Comparison of ENCODE assay signal across 10 cellular contexts in the genomic region with DNA sequence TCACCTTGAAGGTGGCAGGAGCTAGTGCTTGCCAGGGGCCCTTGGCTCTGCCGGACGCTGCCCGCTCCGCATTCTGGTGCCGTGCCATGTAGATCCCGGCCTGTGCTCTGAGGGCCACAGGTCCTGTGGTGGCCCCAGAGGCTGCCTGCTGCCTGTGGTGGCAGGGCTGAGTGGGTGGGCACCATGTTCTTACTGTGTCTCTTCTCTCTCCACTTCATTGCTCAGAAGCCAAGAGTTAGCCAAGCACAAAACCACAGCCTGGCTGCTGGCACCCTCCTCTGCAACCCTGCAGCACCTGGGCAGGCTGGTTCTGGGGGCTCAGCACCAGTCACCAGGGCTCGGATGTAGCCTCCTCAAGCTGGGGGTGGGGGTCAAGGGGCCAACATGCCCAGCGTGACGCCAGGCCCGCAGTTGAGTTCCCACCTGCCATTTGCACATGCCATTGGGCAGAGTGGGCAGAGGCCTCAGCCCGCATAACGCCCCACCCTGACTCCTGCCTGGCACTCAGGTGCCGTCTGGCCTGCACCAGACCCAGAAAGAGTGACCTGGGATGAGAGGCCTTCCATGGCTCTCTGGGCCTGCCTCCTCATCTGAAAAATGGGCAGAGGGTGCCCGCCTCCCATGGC. TPM values are rescaled to one million over a fixed set of nuclear protein-coding genes. Genes with fewer than 3 reads are reported as not detected.
DNase-seq lines count a peak whose midpoint lies in the region; ATAC-seq and TF ChIP-seq lines count a peak whose summit lies in the region.
"Had no signal": no experiment of that assay in that cellular context is flagged by ENCODE, and none has a peak within 500 bp of the region (broad histone marks: within the 10 kb centered on the region; RNA-seq: fewer than 3 reads in every experiment).

No MANE protein-coding gene starts in this region.

- H3K4me1 Mint-ChIP-seq in activated CD4-positive, alpha-beta T cell treated with anti-CD3 and anti-CD28 coated beads, Interleukin-2, amount 10 ng/mL, durations not matched to agents 24 days and 14 days, result peaks cover 19% of the 10 kb centered on the region

- H3K36me3 Mint-ChIP-seq in activated CD4-positive, alpha-beta T cell treated with anti-CD3 and anti-CD28 coated beads, Interleukin-2, amount 10 ng/mL, durations not matched to agents 24 days and 14 days (ENCODE audit: low read depth), result no peaks in the 10 kb centered on the region

- no CpG with 5 or more reads among the region's 14 CpGs for WGBS in right lobe of liver (ENCODE audit: insufficient coverage, low coverage, low lambda C conversion rate, missing lambda C conversion rate)

- TF ChIP-seq CTCF in RWPE1 (conservative IDR thresholded peaks at IDR 0.05; ENCODE audit: low read depth), result no peak
- no peak for TF ChIP-seq CTCF in right lobe of liver (IDR thresholded peaks at IDR 0.05)
- TF ChIP-seq CTCF in vagina (IDR thresholded peaks at IDR 0.05), result no peak

- H3K27me3 ChIP-seq in right lobe of liver (no peaks in the 10 kb centered on the region), vagina (no peaks in the 10 kb centered on the region)

- H3K4me3 Mint-ChIP-seq in activated CD4-positive, alpha-beta T cell treated with anti-CD3 and anti-CD28 coated beads, Interleukin-2, amount 10 ng/mL, durations not matched to agents 24 days and 14 days, result no peak overlapping the region
- H3K4me3 Mint-ChIP-seq: activated T-cell treated with anti-CD3 and anti-CD28 coated beads, Interleukin-2, amount 50 U/mL, for 4 hours had no signal

- ATAC-seq in right lobe of liver (no peak), HG02610 (IDR thresholded peaks at IDR 0.05; ENCODE audit: unreplicated experiment) (no peak), GM21390 (IDR thresholded peaks at IDR 0.05; ENCODE audit: unreplicated experiment) (no peak)
- ATAC-seq: activated T-cell treated with anti-CD3 and anti-CD28 coated beads, Interleukin-2, amount 50 U/mL, for 4 hours had no signal

- no peak for DNase-seq in activated CD4-positive, alpha-beta T cell treated with anti-CD3 and anti-CD28 coated beads, Interleukin-2, amount 10 ng/mL, durations not matched to agents 24 days and 14 days
- no peak for DNase-seq in activated CD4-positive, alpha-beta T cell treated with anti-CD3 and anti-CD28 coated beads for 1 hour
- DNase-seq in RWPE1 (ENCODE audit: low spot score), result no peak
- no peak for DNase-seq in right lobe of liver
- no peak for DNase-seq in vagina (ENCODE audit: extremely low spot score in 2 of 2)
- DNase-seq in effector CD4-positive, alpha-beta T cell, result no peak
- DNase-seq: activated T-cell treated with anti-CD3 and anti-CD28 coated beads, Interleukin-2, amount 50 U/mL, for 4 hours had no signal

- H3K4me1 ChIP-seq in right lobe of liver, result peaks cover 0 to 68% (median 46%) of the 10 kb centered on the region in 4 donors
- H3K4me1 ChIP-seq in vagina, result peaks cover 100% of the 10 kb centered on the region

- H3K9me3 Mint-ChIP-seq in activated CD4-positive, alpha-beta T cell treated with anti-CD3 and anti-CD28 coated beads, Interleukin-2, amount 10 ng/mL, durations not matched to agents 24 days and 14 days, result no peaks in the 10 kb centered on the region
- H3K9me3 Mint-ChIP-seq: activated T-cell treated with anti-CD3 and anti-CD28 coated beads, Interleukin-2, amount 50 U/mL, for 4 hours had no signal

- no peaks in the 10 kb centered on the region for H3K27me3 Mint-ChIP-seq in activated CD4-positive, alpha-beta T cell treated with anti-CD3 and anti-CD28 coated beads, Interleukin-2, amount 10 ng/mL, durations not matched to agents 24 days and 14 days

- intact Hi-C loops in activated CD4-positive, alpha-beta T cell treated with anti-CD3 and anti-CD28 coated beads, Interleukin-2, amount 10 ng/mL, durations not matched to agents 24 days and 14 days (cut with micrococcal nuclease), result no loop called here
- intact Hi-C loops in right lobe of liver (cut with DNase I), result loop anchor here in 1 of 2 donors (10.0 kb wide), 1 partner anchor 110 kb away; no protein-coding TSS in a partner anchor
- intact Hi-C loops in vagina (cut with DNase I), result loop anchor here (5.0 kb wide), 1 partner anchor 62 kb away; no protein-coding TSS in a partner anchor

- H3K4me3 ChIP-seq in right lobe of liver (no peak overlapping the region), vagina (no peak overlapping the region)
- H3K4me3 ChIP-seq: mucosa of descending colon had no signal

- POLR2A ChIA-PET in RWPE1 (lab: Yijun Ruan, JAX; ENCODE audit: low non-redundant PET), result no interaction called here

- peak overlapping the region; percentile 38 for H3K27ac Mint-ChIP-seq in activated CD4-positive, alpha-beta T cell treated with anti-CD3 and anti-CD28 coated beads, Interleukin-2, amount 10 ng/mL, durations not matched to agents 24 days and 14 days

- CTCF ChIA-PET in RWPE1 (lab: Yijun Ruan, JAX), result interaction anchor here (1.2 kb wide), 1 partner anchor 18 kb away, joined by 3 read pairs; no protein-coding TSS in a partner anchor

- peak overlapping the region; percentile 92 for H3K27ac ChIP-seq in RWPE1
- peak overlapping the region in 2 of 3 donors; percentile 34 to 47 for H3K27ac ChIP-seq in right lobe of liver
- H3K27ac ChIP-seq in vagina, result peak overlapping the region; percentile 59

- TF ChIP-seq POLR2A in right lobe of liver (IDR thresholded peaks at IDR 0.05), result no peak
- no peak for TF ChIP-seq POLR2A in vagina (IDR thresholded peaks at IDR 0.05)

- no peaks in the 10 kb centered on the region for H3K9me3 ChIP-seq in right lobe of liver
- no peaks in the 10 kb centered on the region for H3K9me3 ChIP-seq in vagina
- H3K9me3 ChIP-seq: mucosa of descending colon had no signal

- H3K36me3 ChIP-seq in right lobe of liver, result no peaks in the 10 kb centered on the region
- no peaks in the 10 kb centered on the region for H3K36me3 ChIP-seq in vagina

RNA-seq across cellular contexts. Expression of a gene that starts 16.3 kb away (rescaled TPM):
- total RNA-seq in activated CD4-positive, alpha-beta T cell treated with anti-CD3 and anti-CD28 coated beads, Interleukin-2, amount 10 ng/mL, durations not matched to agents 24 days and 14 days, result 66.3 and 71.7 TPM in 2 replicates
- 10 to 100 TPM in 5 of 6 experiments, 1 to 10 TPM in 1; 9.9 to 22.8 (median 12.3) TPM for total RNA-seq in right lobe of liver
- total RNA-seq in vagina, result 61.4 TPM

Comparison
In these comparisons a context has a peak if more than half of its experiments do, and no peak if none do; other contexts are left out.
1. H3K27ac ChIP-seq: peak in every context shown above with its lines; median percentile 92 in RWPE1; 59 in vagina; 40 in right lobe of liver.